Comparison of ENCODE assay signal across 8 cellular contexts in the genomic region with DNA sequence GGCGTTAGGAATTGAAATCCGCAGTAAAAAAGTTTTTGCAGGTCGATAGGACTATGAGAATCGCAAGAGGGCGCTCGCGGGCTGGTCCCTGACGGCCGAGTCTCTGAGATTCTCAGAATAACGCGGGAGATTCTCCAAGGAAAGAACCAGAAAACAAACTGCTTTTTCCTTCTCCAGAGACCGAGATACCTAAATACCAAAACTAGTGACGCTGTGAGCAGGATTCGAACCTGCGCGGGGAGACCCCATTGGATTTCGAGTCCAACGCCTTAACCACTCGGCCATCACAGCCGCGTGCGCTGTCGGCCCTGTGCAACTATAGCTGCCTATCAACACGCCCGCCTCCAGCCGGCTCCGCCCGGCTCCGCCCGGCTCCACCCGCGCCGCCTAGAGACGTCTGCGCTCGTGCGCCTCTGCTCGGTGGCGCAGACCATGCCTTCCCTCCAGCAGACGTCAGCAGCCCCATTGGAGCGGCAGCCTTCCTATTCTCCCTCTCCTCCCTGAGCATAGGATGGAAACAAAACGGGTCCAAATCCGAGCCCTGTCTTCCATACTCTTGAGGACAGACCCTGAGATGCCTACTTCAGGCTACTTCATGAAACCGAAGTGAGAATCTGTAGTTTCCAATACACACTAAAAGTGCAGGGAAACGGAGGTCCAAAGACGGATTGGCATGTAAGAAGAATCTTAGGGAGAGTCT. TPM values are rescaled to one million over a fixed set of nuclear protein-coding genes. Genes with fewer than 3 reads are reported as not detected.
A peak's percentile ranks its signal among the peaks of the same experiment; 100 is the strongest.
DNase-seq lines count a peak whose midpoint lies in the region; ATAC-seq, FAIRE-seq and TF ChIP-seq lines count a peak whose summit lies in the region.

No MANE protein-coding gene starts in this region.

- H3K4me1 Mint-ChIP-seq in immature natural killer cell: peaks cover 0 to 1% of the 10 kb centered on the region in 2 donors

- 1% methylated on average over 46 of the region's 46 CpGs for WGBS in smooth muscle cell (ENCODE audit: low lambda C conversion rate)

- peaks cover 21% of the 10 kb centered on the region for H3F3A ChIP-seq in smooth muscle cell (ENCODE audit: low read depth)

- DNase-seq in ACHN (peak; percentile 98), NCI-H2171 treated with DMSO at 0.1 percent for 48 hours (lab: John Stamatoyannopoulos, UW) (peak; percentile 99), bronchial epithelial cell (ENCODE audit: low read depth) (peak; percentile 95), immature natural killer cell (peak; percentile 93 to 98 (median 98)), smooth muscle cell (lab: John Stamatoyannopoulos, UW; ENCODE audit: unreplicated experiment) (peak; percentile 86)

- no peaks in the 10 kb centered on the region for H3K9me3 Mint-ChIP-seq in immature natural killer cell

- H3K27me3 ChIP-seq in bronchial epithelial cell (ENCODE audit: control insufficient read depth, insufficient read depth, low read length) (no peaks in the 10 kb centered on the region), smooth muscle cell (ENCODE audit: low read depth) (no peaks in the 10 kb centered on the region)

- H3K4me3 Mint-ChIP-seq in immature natural killer cell: no peak overlapping the region

- no peak overlapping the region for H2AFZ ChIP-seq in smooth muscle cell (ENCODE audit: low read depth)

- H3K27ac ChIP-seq in VCaP (peak overlapping the region; percentile 62), smooth muscle cell (ENCODE audit: low read depth) (peak overlapping the region; percentile 74)

- in situ Hi-C loops in ACHN (cut with HindIII; ENCODE audit: low pct_ligation_motif_present, low pct_unique_long_range_greater_than_20kb, low sequenced_read_pairs): no loop called here

- TF ChIP-seq CTCF in VCaP (conservative IDR thresholded peaks at IDR 0.05) (peak; percentile 85), bronchial epithelial cell (IDR thresholded peaks at IDR 0.05; ENCODE audit: insufficient read depth, low read length, severe bottlenecking) (peak; percentile 87), smooth muscle cell (IDR thresholded peaks at IDR 0.05; ENCODE audit: borderline replicate concordance, insufficient read depth, poor library complexity, severe bottlenecking) (peak; percentile 78)

- H3K9me3 ChIP-seq in smooth muscle cell (replicated peaks; ENCODE audit: low read depth): no peaks in the 10 kb centered on the region

- FAIRE-seq in bronchial epithelial cell (lab: Jason Lieb, UNC): no peak

- H3K36me3 ChIP-seq in bronchial epithelial cell (ENCODE audit: control insufficient read depth, insufficient read depth, low read length) (peaks cover 29% of the 10 kb centered on the region), smooth muscle cell (ENCODE audit: low read depth) (no peaks in the 10 kb centered on the region)

- H3K4me1 ChIP-seq in smooth muscle cell (ENCODE audit: low read depth): no peaks in the 10 kb centered on the region

- H3K4me3 ChIP-seq in bronchial epithelial cell (ENCODE audit: low read depth, low read length): peak overlapping the region; percentile 14
- peak overlapping the region; percentile 54 for H3K4me3 ChIP-seq in smooth muscle cell

- H3K27ac Mint-ChIP-seq in immature natural killer cell: no peak overlapping the region

- peaks cover 17 to 27% (median 22%) of the 10 kb centered on the region in 3 donors for H3K27me3 Mint-ChIP-seq in immature natural killer cell (ENCODE audit: low read depth in 3 of 3)

- H4K20me1 ChIP-seq in smooth muscle cell (ENCODE audit: low read depth): peaks cover 28% of the 10 kb centered on the region

- ATAC-seq in GM18868 (IDR thresholded peaks at IDR 0.05; ENCODE audit: unreplicated experiment): peak; percentile 90
- peak; percentile 88 for ATAC-seq in HG03103 (IDR thresholded peaks at IDR 0.05; ENCODE audit: low read depth, unreplicated experiment)

- peak overlapping the region; percentile 23 for H3K9ac ChIP-seq in smooth muscle cell (ENCODE audit: low read depth)

- peak overlapping the region; percentile 85 for H3K4me2 ChIP-seq in smooth muscle cell

- H3K36me3 Mint-ChIP-seq in immature natural killer cell: peaks cover 0 to 3% (median 3%) of the 10 kb centered on the region in 3 donors

- no peaks in the 10 kb centered on the region for H3K79me2 ChIP-seq in smooth muscle cell (ENCODE audit: low read depth)

RNA-seq across cellular contexts. Expression of a gene that starts 13.4 kb away (rescaled TPM):
- total RNA-seq in bronchial epithelial cell (21.9 and 26.4 TPM in 2 replicates), smooth muscle cell (25.8 and 29.0 TPM in 2 replicates)
- polyA plus RNA-seq in immature natural killer cell (1 to 10 TPM; 3.5 to 8.5 (median 4.5) TPM), smooth muscle cell (55.2 and 85.9 TPM in 2 replicates)

RNA-seq across cellular contexts. Expression of a gene that starts 14.9 kb away (rescaled TPM):
- total RNA-seq in bronchial epithelial cell (0.13 and 1.3 TPM in 2 replicates), smooth muscle cell (not detected in 2 replicates)
- polyA plus RNA-seq in immature natural killer cell (not detected), smooth muscle cell (not detected in 2 replicates)

RNA-seq across cellular contexts. Expression of a gene that starts 20.5 kb away (rescaled TPM):
- total RNA-seq in bronchial epithelial cell (1.3 and 2.0 TPM in 2 replicates), smooth muscle cell (1.1 and 1.7 TPM in 2 replicates)
- polyA plus RNA-seq in immature natural killer cell (not detected), smooth muscle cell (0.25 and 2.3 TPM in 2 replicates)

RNA-seq across cellular contexts. Expression of a gene that starts 23.9 kb away (rescaled TPM):
- total RNA-seq in bronchial epithelial cell: 2.1 and 4.4 TPM in 2 replicates
- polyA plus RNA-seq in immature natural killer cell: 10 to 100 TPM; 33.6 to 93.6 (median 39.5) TPM
- total RNA-seq in smooth muscle cell: 5.7 and 8.1 TPM in 2 replicates
- polyA plus RNA-seq in smooth muscle cell: 20.1 and 28.9 TPM in 2 replicates

RNA-seq across cellular contexts. Expression of a gene that starts 37.4 kb away (rescaled TPM):
- total RNA-seq in bronchial epithelial cell (20.2 and 24.2 TPM in 2 replicates), smooth muscle cell (66.7 and 88.4 TPM in 2 replicates)
- polyA plus RNA-seq in immature natural killer cell (10 to 100 TPM; 53.3 to 69.3 (median 64.0) TPM), smooth muscle cell (36.0 and 36.5 TPM in 2 replicates)

Comparison
In these comparisons a context has a peak if more than half of its experiments do, and no peak if none do; other contexts are left out.
1. Peak in every context shown above with its lines: DNase-seq, ATAC-seq, H3K4me3 ChIP-seq and H3K27ac ChIP-seq.